ENCODE assay signal across 8 cellular contexts in the genomic region with DNA sequence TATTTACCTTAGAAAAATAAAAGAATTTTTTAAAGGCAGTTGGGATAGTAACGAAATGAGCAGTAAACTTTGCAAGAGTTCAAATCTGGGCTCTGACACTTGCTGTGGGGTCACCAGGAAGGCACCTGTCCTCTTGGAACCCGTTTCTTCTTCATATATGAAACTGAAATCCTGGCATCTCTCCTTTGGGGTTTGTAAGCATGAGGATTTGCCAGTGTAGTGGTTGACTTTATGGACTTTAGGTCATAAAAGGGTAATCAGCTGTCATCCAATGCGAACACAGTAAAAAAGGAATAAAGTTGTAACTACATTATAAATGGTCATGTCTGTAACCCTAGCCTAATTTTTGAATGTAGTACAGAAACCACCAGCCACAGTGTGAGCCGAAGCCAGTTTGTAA. TPM values are rescaled to one million over a fixed set of nuclear protein-coding genes. Genes with fewer than 3 reads are reported as not detected.
DNase-seq lines count a peak whose midpoint lies in the region; ATAC-seq and TF ChIP-seq lines count a peak whose summit lies in the region.

No MANE protein-coding gene starts in this region.

- TF ChIP-seq CTCF in gastroesophageal sphincter (IDR thresholded peaks at IDR 0.05): no peak

- H3K27me3 ChIP-seq in H7 (ENCODE audit: control insufficient read depth, insufficient read depth, low read length) (peaks cover 2% of the 10 kb centered on the region; the same call in 1 of the 2 replicates), gastroesophageal sphincter (no peaks in the 10 kb centered on the region), skeletal muscle tissue (ENCODE audit: control insufficient read depth in 3 of 3, insufficient read depth in 3 of 3, low read length in 3 of 3) (no peaks in the 10 kb centered on the region)

- H3K36me3 ChIP-seq in H7 (replicated peaks; ENCODE audit: control insufficient read depth, insufficient read depth, low read length) (no peaks in the 10 kb centered on the region), gastroesophageal sphincter (no peaks in the 10 kb centered on the region), skeletal muscle tissue (ENCODE audit: control insufficient read depth in 3 of 3, insufficient read depth in 3 of 3, low read length in 3 of 3) (no peaks in the 10 kb centered on the region)

- H3K9ac ChIP-seq in skeletal muscle tissue (ENCODE audit: low read depth in 1 of 3, low read length in 3 of 3): peak overlapping the region; percentile 86 to 93 (median 92)

- DNase-seq in H7 (no peak), T-helper 17 cell (no peak), C1 segment of cervical spinal cord (lab: John Stamatoyannopoulos, UW) (no peak), putamen (ENCODE audit: low spot score) (no peak)

- H3K27ac ChIP-seq in gastroesophageal sphincter: peak overlapping the region in 3 of 4 donors; percentile 92 to 97 (median 96)
- peak overlapping the region; percentile 90 for H3K27ac ChIP-seq in skeletal muscle tissue (ENCODE audit: low read depth, low read length)

- 4 to 19% methylated on average over 4 of the region's 4 CpGs for WGBS in gastroesophageal sphincter (ENCODE audit: low coverage in 1 of 2), 2 donors

- H3K4me3 ChIP-seq in H7 (ENCODE audit: insufficient read depth, low read depth, low read length): peak overlapping the region; percentile 81
- peak overlapping the region; percentile 80 to 86 for H3K4me3 ChIP-seq in gastroesophageal sphincter
- peak overlapping the region; percentile 80 to 95 (median 89) for H3K4me3 ChIP-seq in skeletal muscle tissue (ENCODE audit: low read length in 3 of 3)

- no peaks in the 10 kb centered on the region for H3K36me3 Mint-ChIP-seq in T-helper 17 cell (ENCODE audit: low read depth)

- H3K9me3 ChIP-seq in T-helper 17 cell (ENCODE audit: control insufficient read depth, low read length, poor library complexity, severe bottlenecking) (no peaks in the 10 kb centered on the region), gastroesophageal sphincter (no peaks in the 10 kb centered on the region), skeletal muscle tissue (ENCODE audit: control insufficient read depth in 3 of 3, low read length in 3 of 3) (no peaks in the 10 kb centered on the region)

- peak overlapping the region; percentile 88 for H3K27ac Mint-ChIP-seq in T-helper 17 cell

- peaks cover 27 to 58% (median 36%) of the 10 kb centered on the region in 3 donors for H3K4me1 ChIP-seq in gastroesophageal sphincter
- H3K4me1 ChIP-seq in skeletal muscle tissue (ENCODE audit: control insufficient read depth in 3 of 3, insufficient read depth in 3 of 3, low read length in 3 of 3): peaks cover 26 to 47% (median 29%) of the 10 kb centered on the region in 3 donors

- H3K4me1 Mint-ChIP-seq in T-helper 17 cell: peaks cover 39% of the 10 kb centered on the region

- no peak for TF ChIP-seq EP300 in gastroesophageal sphincter (IDR thresholded peaks at IDR 0.05)

- peak overlapping the region; percentile 92 for H3K4me3 Mint-ChIP-seq in T-helper 17 cell

- H3K27me3 Mint-ChIP-seq in T-helper 17 cell: no peaks in the 10 kb centered on the region

- no peak for TF ChIP-seq POLR2A in gastroesophageal sphincter (IDR thresholded peaks at IDR 0.05)

- ATAC-seq in T-helper 17 cell: no peak
- ATAC-seq in gastroesophageal sphincter: no peak
- ATAC-seq in HG02642 (IDR thresholded peaks at IDR 0.05; ENCODE audit: poor library complexity, unreplicated experiment): no peak
- ATAC-seq in HG02763 (IDR thresholded peaks at IDR 0.05; ENCODE audit: unreplicated experiment): no peak

RNA-seq across cellular contexts. Expression of gene RAB14, which starts 1.3 kb away (rescaled TPM):
- 19.5 and 22.1 TPM in 2 replicates for total RNA-seq in H7 (2014; rRNA removed; shearing (Covaris generic))
- total RNA-seq in T-helper 17 cell: 10 to 100 TPM; 42.1 to 49.8 TPM
- total RNA-seq in gastroesophageal sphincter: 10 to 100 TPM; 29.7 to 40.2 (median 31.4) TPM
- total RNA-seq in skeletal muscle tissue: 25.1 TPM
